7 cellular contexts compared by ENCODE assay signal in genomic region chr1:207858271-207858670, GRCh38. TPM values are rescaled to one million over a fixed set of nuclear protein-coding genes. Genes with fewer than 3 reads are reported as not detected.
"Had no signal": no experiment of that assay in that cellular context is flagged by ENCODE, and none has a peak within 500 bp of the region (broad histone marks: within the 10 kb centered on the region; RNA-seq: fewer than 3 reads in every experiment).

No MANE protein-coding gene starts in this region.

- ATAC-seq: activated T-cell treated with anti-CD3 and anti-CD28 coated beads, Interleukin-2, amount 50 U/mL, for 4 hours had no signal

- H3K27me3 ChIP-seq: ascending aorta, stomach had no signal

- DNase-seq: activated CD4-positive, alpha-beta memory T cell treated with anti-CD3 and anti-CD28 coated beads for 36 hours; activated effector memory CD4-positive, alpha-beta T cell treated with anti-CD3 and anti-CD28 coated beads, Interleukin-2, amount 50 U/mL, for 16 hours; activated T-cell treated with anti-CD3 and anti-CD28 coated beads, Interleukin-2, amount 50 U/mL, for 4 hours; stomach had no signal

- H3K4me3 ChIP-seq: ascending aorta, stomach, thoracic aorta had no signal

- H3K9me3 ChIP-seq: ascending aorta, stomach, thoracic aorta had no signal

- H3K27ac ChIP-seq: thoracic aorta had no signal

RNA-seq across cellular contexts. Expression of gene CD34, which starts 52.7 kb away (rescaled TPM):
- total RNA-seq: activated CD4-positive, alpha-beta memory T cell treated with anti-CD3 and anti-CD28 coated beads for 36 hours; bronchial epithelial cell had no signal
